8 cellular contexts compared by ENCODE assay signal in genomic region chr3:148861277-148861869, GRCh38. TPM values are rescaled to one million over a fixed set of nuclear protein-coding genes. Genes with fewer than 3 reads are reported as not detected.
DNase-seq lines count a peak whose midpoint lies in the region; ATAC-seq, FAIRE-seq and TF ChIP-seq lines count a peak whose summit lies in the region.

No MANE protein-coding gene starts in this region.

- TF ChIP-seq POLR2A in breast epithelium (IDR thresholded peaks at IDR 0.05) = no peak

- DNase-seq in D721Med (ENCODE audit: insufficient read length, low spot score) (no peak), NCI-H2196 treated with DMSO at 0.1 percent for 48 hours (lab: John Stamatoyannopoulos, UW; ENCODE audit: unreplicated experiment) (peak; percentile 38), breast epithelium (ENCODE audit: low spot score in 2 of 2) (no peak), left lobe of liver (ENCODE audit: low spot score) (no peak), posterior vena cava (ENCODE audit: low spot score) (no peak), 8988T (no peak)

- H3K36me3 ChIP-seq in breast epithelium = no peaks in the 10 kb centered on the region

- ATAC-seq in GM19023 (IDR thresholded peaks at IDR 0.05; ENCODE audit: unreplicated experiment) (peak; percentile 68), HG03103 (IDR thresholded peaks at IDR 0.05; ENCODE audit: low read depth, unreplicated experiment) (peak; percentile 80), left lobe of liver (peak; percentile 83)

- TF ChIP-seq CTCF in D721Med (IDR thresholded peaks at IDR 0.05; ENCODE audit: insufficient read depth, missing control alignments) (peak; percentile 83), breast epithelium (IDR thresholded peaks at IDR 0.05) (peak; percentile 59 to 68 (median 68))

- intact Hi-C loops in breast epithelium (cut with DNase I; ENCODE audit: low total_unique reads) = no loop called here
- intact Hi-C loops in posterior vena cava (cut with DNase I) = loop anchor here (5.0 to 10.0 kb wide), 2 partner anchors 83 to 86 kb away; no protein-coding TSS in a partner anchor

- H3K9me3 ChIP-seq in breast epithelium = no peaks in the 10 kb centered on the region

- H3K27ac ChIP-seq in breast epithelium = no peak overlapping the region

- H3K27me3 ChIP-seq in breast epithelium = no peaks in the 10 kb centered on the region

- peak; percentile 11 for FAIRE-seq in D721Med (lab: Jason Lieb, UNC)

- no peak overlapping the region for H3K4me3 ChIP-seq in breast epithelium

- H3K4me1 ChIP-seq in breast epithelium = no peaks in the 10 kb centered on the region

RNA-seq across cellular contexts. Expression of gene CPA3, which starts 3.7 kb away (rescaled TPM):
- total RNA-seq in breast epithelium = 10 to 100 TPM in 2 of 3 donors, 1 to 10 TPM in 1; 5.6 to 44.2 (median 10.1) TPM
- total RNA-seq in left lobe of liver = 0.25 TPM
- 10 to 100 TPM in 1 of 2 donors, 1 to 10 TPM in 1; 7.1 to 16.1 TPM for total RNA-seq in posterior vena cava

RNA-seq across cellular contexts. Expression of gene CPB1, which starts 33.8 kb away (rescaled TPM):
- total RNA-seq in breast epithelium = 10 to 100 TPM in 2 of 3 donors, 1 to 10 TPM in 1; 3.4 to 33.8 (median 14.9) TPM
- 9.3 TPM for total RNA-seq in left lobe of liver
- total RNA-seq in posterior vena cava = 1 to 10 TPM; 2.0 to 3.6 TPM
